15 cellular contexts compared by ENCODE assay signal in the genomic region with DNA sequence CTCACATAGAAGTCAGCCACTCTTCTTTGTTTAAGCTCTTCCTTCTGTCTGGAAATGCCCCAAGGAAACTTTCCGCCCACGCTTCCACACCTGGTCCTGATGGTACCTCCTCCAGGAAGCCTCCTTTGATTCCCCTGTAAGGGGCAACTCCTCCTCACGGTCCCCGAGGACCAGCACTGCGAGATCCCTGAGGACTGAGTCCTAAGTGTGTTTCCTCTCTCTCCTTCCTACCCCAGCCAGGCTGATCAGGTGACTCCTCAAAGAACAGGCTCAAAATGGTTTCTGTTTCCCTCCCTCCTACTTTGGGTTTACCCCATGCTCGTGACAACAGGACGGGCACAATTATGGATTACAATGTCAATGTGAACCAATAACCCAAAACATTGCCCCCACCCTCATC.
DNase-seq lines count a peak whose midpoint lies in the region; ATAC-seq and TF ChIP-seq lines count a peak whose summit lies in the region.
"Had no signal": no experiment of that assay in that cellular context is flagged by ENCODE, and none has a peak within 500 bp of the region (broad histone marks: within the 10 kb centered on the region; RNA-seq: fewer than 3 reads in every experiment).

No MANE protein-coding gene starts in this region.

- no peaks in the 10 kb centered on the region for H3K27me3 ChIP-seq in fibroblast of lung (ENCODE audit: control insufficient read depth, insufficient read depth, low read length)
- H3K27me3 ChIP-seq in SK-N-SH (ENCODE audit: insufficient read depth): no peaks in the 10 kb centered on the region
- H3K27me3 ChIP-seq: heart left ventricle, upper lobe of left lung had no signal

- H3K27ac ChIP-seq in fibroblast of lung (ENCODE audit: insufficient read depth, low read length) (peak overlapping the region; percentile 43), skin epidermis (peak overlapping the region; percentile 7 to 87 (median 77)), SK-N-SH (ENCODE audit: low read depth in 2 of 2, low read length in 1 of 2) (peak overlapping the region in 1 of 2 experiments; percentile 22; a peak in 1 of 4 replicates)
- H3K27ac ChIP-seq: spleen, upper lobe of left lung had no signal

- H3K4me1 ChIP-seq in fibroblast of lung (ENCODE audit: control insufficient read depth, extremely low read depth, insufficient read depth, low read length): peaks cover 4% of the 10 kb centered on the region
- H3K4me1 ChIP-seq in SK-N-SH (ENCODE audit: control insufficient read depth in 1 of 2, insufficient read depth in 2 of 2, low read depth in 1 of 2, low read length in 1 of 2): peaks cover 0 to 11% of the 10 kb centered on the region in 2 experiments; a peak in 2 of 4 replicates

- peaks cover 5% of the 10 kb centered on the region for H3F3A ChIP-seq in SK-N-SH (replicated peaks; ENCODE audit: insufficient read depth)

- no peak overlapping the region for H3K27ac Mint-ChIP-seq in naive thymus-derived CD8-positive, alpha-beta T cell
- H3K27ac Mint-ChIP-seq: activated T-helper 1 cell treated with anti-CD3 and anti-CD28 coated beads, Interleukin-12 subunit alpha, Interleukin-12 subunit beta, Interleukin-2, Interleukin-4 antibody, amounts not matched to agents 30 ng/mL and 10 ng/mL and 1 ng/mL, durations not matched to agents 14 hours and 24 hours and 36 hours had no signal

- no peak overlapping the region for H3K4me3 Mint-ChIP-seq in naive thymus-derived CD8-positive, alpha-beta T cell
- H3K4me3 Mint-ChIP-seq: activated T-helper 1 cell treated with anti-CD3 and anti-CD28 coated beads, Interleukin-12 subunit alpha, Interleukin-12 subunit beta, Interleukin-2, Interleukin-4 antibody, amounts not matched to agents 30 ng/mL and 10 ng/mL and 1 ng/mL, durations not matched to agents 14 hours and 24 hours and 36 hours had no signal

- peak overlapping the region; percentile 2 for H2AFZ ChIP-seq in fibroblast of lung (ENCODE audit: low read length)
- no peak overlapping the region for H2AFZ ChIP-seq in SK-N-SH (ENCODE audit: low read depth)

- H3K79me2 ChIP-seq in fibroblast of lung (ENCODE audit: control insufficient read depth, insufficient read depth, low read length): no peaks in the 10 kb centered on the region
- no peaks in the 10 kb centered on the region for H3K79me2 ChIP-seq in SK-N-SH (ENCODE audit: insufficient read depth)

- no peaks in the 10 kb centered on the region for H3K36me3 Mint-ChIP-seq in naive thymus-derived CD8-positive, alpha-beta T cell

- H3K4me3 ChIP-seq in WI38 (ENCODE audit: low read depth, low read length) (peak overlapping the region; percentile 14; the same call in 1 of the 2 replicates), fibroblast of lung (replicated peaks in 1 of 4; ENCODE audit: control extremely low read depth in 1 of 4, insufficient read depth in 1 of 4, low read depth in 3 of 4, low read length in 4 of 4) (peak overlapping the region in 2 of 4 experiments; percentile 3 to 47), skin epidermis (peak overlapping the region in 2 of 7 experiments; percentile 3 to 27), SK-N-SH (ENCODE audit: low read depth in 2 of 2, low read length in 1 of 2) (no peak overlapping the region)
- H3K4me3 ChIP-seq: spleen, upper lobe of left lung had no signal

- TF ChIP-seq RAD21 in SK-N-SH (IDR thresholded peaks at IDR 0.05; ENCODE audit: low read length): no peak

- TF ChIP-seq CTCF in WI38 (IDR thresholded peaks at IDR 0.05; ENCODE audit: low read depth, low read length) (no peak), fibroblast of lung (conservative IDR thresholded peaks at IDR 0.05 in 1 of 2, IDR thresholded peaks at IDR 0.05 in 1 of 2; ENCODE audit: low read depth in 1 of 2, low read length in 2 of 2) (no peak), SK-N-SH (IDR thresholded peaks at IDR 0.05) (no peak)

- ATAC-seq in naive thymus-derived CD8-positive, alpha-beta T cell: no peak

- H3K9me2 ChIP-seq in SK-N-SH: no peaks in the 10 kb centered on the region

- no peaks in the 10 kb centered on the region for H3K9me3 Mint-ChIP-seq in naive thymus-derived CD8-positive, alpha-beta T cell
- H3K9me3 Mint-ChIP-seq: activated T-helper 1 cell treated with anti-CD3 and anti-CD28 coated beads, Interleukin-12 subunit alpha, Interleukin-12 subunit beta, Interleukin-2, Interleukin-4 antibody, amounts not matched to agents 30 ng/mL and 10 ng/mL and 1 ng/mL, durations not matched to agents 14 hours and 24 hours and 36 hours had no signal

- no peaks in the 10 kb centered on the region for H3K9me3 ChIP-seq in fibroblast of lung (ENCODE audit: control insufficient read depth, insufficient read depth, low read depth, low read length)
- no peaks in the 10 kb centered on the region for H3K9me3 ChIP-seq in SK-N-SH
- H3K9me3 ChIP-seq: heart left ventricle, spleen, upper lobe of left lung had no signal

- H3K4me2 ChIP-seq in fibroblast of lung (ENCODE audit: extremely low read depth, insufficient read depth, low read length) (peak overlapping the region; percentile 80), SK-N-SH (no peak overlapping the region)

- H4K20me1 ChIP-seq in fibroblast of lung (ENCODE audit: control insufficient read depth, extremely low read depth, insufficient read depth, low read length) (no peaks in the 10 kb centered on the region), SK-N-SH (ENCODE audit: insufficient read depth) (no peaks in the 10 kb centered on the region)

- 84% methylated on average over 7 of the region's 7 CpGs for WGBS in SK-N-SH (ENCODE audit: low lambda C conversion rate)

- no peaks in the 10 kb centered on the region for H3K27me3 Mint-ChIP-seq in naive thymus-derived CD8-positive, alpha-beta T cell

- H3K36me3 ChIP-seq in fibroblast of lung (ENCODE audit: control insufficient read depth, insufficient read depth, low read length) (no peaks in the 10 kb centered on the region), SK-N-SH (replicated peaks in 1 of 2; ENCODE audit: control insufficient read depth in 1 of 2, insufficient read depth in 2 of 2, low read length in 1 of 2) (no peaks in the 10 kb centered on the region)
- H3K36me3 ChIP-seq: heart left ventricle, spleen, upper lobe of left lung had no signal

- peaks cover 17 to 26% (median 24%) of the 10 kb centered on the region in 4 donors for H3K4me1 Mint-ChIP-seq in naive thymus-derived CD8-positive, alpha-beta T cell

- H3K9ac ChIP-seq in fibroblast of lung (ENCODE audit: insufficient read depth, low read length) (no peak overlapping the region), SK-N-SH (no peak overlapping the region)

- DNase-seq in Daoy (ENCODE audit: low read depth): peak; percentile 40
- peak in 1 of 2 donors; percentile 31 for DNase-seq in fibroblast of lung (ENCODE audit: low read depth in 2 of 2)
- DNase-seq in naive thymus-derived CD8-positive, alpha-beta T cell: no peak
- DNase-seq in SK-N-SH: no peak
- no peak for DNase-seq in COR-L47 (lab: John Stamatoyannopoulos, UW)
- no peak for DNase-seq in Kasumi-1 (lab: John Stamatoyannopoulos, UW)
- DNase-seq: activated CD4-positive, alpha-beta T cell treated with anti-CD3 and anti-CD28 coated beads, Interleukin-2, amount 50 U/mL, for 48 hours; effector CD4-positive, alpha-beta T cell; NCI-H69; spleen; upper lobe of left lung had no signal

- no peak for TF ChIP-seq EP300 in SK-N-SH (IDR thresholded peaks at IDR 0.05; ENCODE audit: borderline replicate concordance in 1 of 2, low read depth in 1 of 2, low read length in 1 of 2)

- CTCF ChIA-PET in SK-N-SH (lab: Yijun Ruan, JAX): interaction anchor here (1.2 kb wide), 1 partner anchor 228 kb away, joined by 3 read pairs; no protein-coding TSS in a partner anchor

- POLR2A ChIA-PET in naive thymus-derived CD8-positive, alpha-beta T cell (lab: Charles Lee): interaction anchor here (1.4 kb wide), 1 partner anchor 22 kb away, joined by 5 read pairs; no protein-coding TSS in a partner anchor
- POLR2A ChIA-PET in SK-N-SH (lab: Yijun Ruan, JAX): no interaction called here

TF ChIP-seq in SK-N-SH, 30 proteins besides CTCF, POLR2A, EP300 and RAD21 (continues in another document):
- TF ChIP-seq SIN3A (IDR thresholded peaks at IDR 0.05; ENCODE audit: borderline replicate concordance, low read depth, low read length) (no peak), IRF3 (IDR thresholded peaks at IDR 0.05; ENCODE audit: low read depth, low read length) (no peak), TEAD4 (IDR thresholded peaks at IDR 0.05; ENCODE audit: borderline replicate concordance, insufficient read depth) (no peak), USF1 (IDR thresholded peaks at IDR 0.05; ENCODE audit: borderline replicate concordance, low read depth) (no peak), CHD2 (IDR thresholded peaks at IDR 0.05; ENCODE audit: low read length, partially characterized antibody) (no peak), FOXJ3 (CRISPR knock-in tag; IDR thresholded peaks at IDR 0.05) (no peak), FOSL2 (IDR thresholded peaks at IDR 0.05; ENCODE audit: borderline replicate concordance, low read depth) (no peak)
- TF ChIP-seq, protein P1, sequence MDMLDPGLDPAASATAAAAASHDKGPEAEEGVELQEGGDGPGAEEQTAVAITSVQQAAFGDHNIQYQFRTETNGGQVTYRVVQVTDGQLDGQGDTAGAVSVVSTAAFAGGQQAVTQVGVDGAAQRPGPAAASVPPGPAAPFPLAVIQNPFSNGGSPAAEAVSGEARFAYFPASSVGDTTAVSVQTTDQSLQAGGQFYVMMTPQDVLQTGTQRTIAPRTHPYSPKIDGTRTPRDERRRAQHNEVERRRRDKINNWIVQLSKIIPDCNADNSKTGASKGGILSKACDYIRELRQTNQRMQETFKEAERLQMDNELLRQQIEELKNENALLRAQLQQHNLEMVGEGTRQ (IDR thresholded peaks at IDR 0.05; ENCODE audit: borderline replicate concordance, low read depth, low read length): no peak
